ENCODE assay signal across 7 cellular contexts in the genomic region with DNA sequence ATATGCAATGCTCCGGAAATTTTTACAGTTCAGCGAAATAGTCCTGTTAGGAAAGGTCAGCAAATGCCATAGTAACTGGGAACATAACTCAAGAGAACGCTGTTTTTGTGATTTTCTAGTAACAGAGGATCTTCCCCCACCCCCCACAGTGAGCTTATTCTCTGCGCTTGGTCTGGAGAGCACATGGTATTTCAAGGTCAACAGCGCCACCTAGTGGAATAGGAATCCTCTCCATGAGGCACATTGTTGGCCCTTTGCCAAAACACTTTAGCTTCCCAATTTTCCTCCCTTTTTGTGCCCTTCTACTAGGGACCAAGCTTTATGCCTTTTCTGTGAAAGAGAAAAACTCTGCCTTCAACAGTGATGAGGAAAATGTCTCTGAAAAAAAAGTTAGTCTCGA. TPM values are rescaled to one million over a fixed set of nuclear protein-coding genes. Genes with fewer than 3 reads are reported as not detected.
DNase-seq lines count a peak whose midpoint lies in the region; ATAC-seq, FAIRE-seq and TF ChIP-seq lines count a peak whose summit lies in the region.

No MANE protein-coding gene starts in this region.

- no peaks in the 10 kb centered on the region for H3K27me3 ChIP-seq in astrocyte (ENCODE audit: insufficient read depth, low read length)
- no peaks in the 10 kb centered on the region for H3K27me3 ChIP-seq in mesenchymal stem cell (ENCODE audit: control insufficient read depth in 1 of 2, insufficient read depth in 1 of 2, low read length in 2 of 2)
- no peaks in the 10 kb centered on the region for H3K27me3 ChIP-seq in CD8-positive, alpha-beta memory T cell (ENCODE audit: insufficient read depth, low read length, poor library complexity, severe bottlenecking)

- WGBS in mesenchymal stem cell, result 64% methylated on average over 6 of the region's 6 CpGs

- no peaks in the 10 kb centered on the region for H3K79me1 ChIP-seq in mesenchymal stem cell (replicated peaks; ENCODE audit: low read length, poor library complexity, severe bottlenecking)

- no peaks in the 10 kb centered on the region for H3K36me3 Mint-ChIP-seq in HFFc6 (ENCODE audit: low read depth)
- no peaks in the 10 kb centered on the region for H3K36me3 Mint-ChIP-seq in astrocyte (ENCODE audit: low read depth, unreplicated experiment)
- H3K36me3 Mint-ChIP-seq in CD8-positive, alpha-beta memory T cell, result no peaks in the 10 kb centered on the region

- no peak overlapping the region for H4K8ac ChIP-seq in mesenchymal stem cell (ENCODE audit: low read length)

- H3K4me2 ChIP-seq in astrocyte (ENCODE audit: low read length) (no peak overlapping the region), mesenchymal stem cell (ENCODE audit: low read length, poor library complexity, severe bottlenecking) (no peak overlapping the region)

- no peak overlapping the region for H3K18ac ChIP-seq in mesenchymal stem cell (ENCODE audit: low read depth in 1 of 2, low read length in 2 of 2)

- H2BK5ac ChIP-seq in mesenchymal stem cell (ENCODE audit: low read depth, low read length, poor library complexity, severe bottlenecking), result no peak overlapping the region

- TF ChIP-seq CTCF in HFFc6 (IDR thresholded peaks at IDR 0.05), result peak; percentile 83
- TF ChIP-seq CTCF in astrocyte (IDR thresholded peaks at IDR 0.05; ENCODE audit: insufficient read depth, low read depth, low read length), result no peak

- ATAC-seq in GM21529 (IDR thresholded peaks at IDR 0.05; ENCODE audit: unreplicated experiment), result no peak

- no peak overlapping the region for H3K14ac ChIP-seq in mesenchymal stem cell (ENCODE audit: low read length in 2 of 2)

- H4K20me1 ChIP-seq in astrocyte (ENCODE audit: insufficient read depth, low read length), result no peaks in the 10 kb centered on the region

- no peak overlapping the region for H4K91ac ChIP-seq in mesenchymal stem cell (ENCODE audit: low read length)

- no peak for FAIRE-seq in astrocyte (lab: Jason Lieb, UNC)

- no peaks in the 10 kb centered on the region for H3K4me1 Mint-ChIP-seq in HFFc6 (ENCODE audit: low read depth)
- H3K4me1 Mint-ChIP-seq in astrocyte (ENCODE audit: low read depth, unreplicated experiment), result no peaks in the 10 kb centered on the region
- no peaks in the 10 kb centered on the region for H3K4me1 Mint-ChIP-seq in CD8-positive, alpha-beta memory T cell

- no peak overlapping the region for H3K4me3 ChIP-seq in astrocyte (ENCODE audit: insufficient read depth, low read depth, low read length)
- H3K4me3 ChIP-seq in mesenchymal stem cell (ENCODE audit: insufficient read depth in 1 of 2, low read depth in 1 of 2, low read length in 2 of 2), result no peak overlapping the region
- H3K4me3 ChIP-seq in CD8-positive, alpha-beta memory T cell (ENCODE audit: low read length), result no peak overlapping the region

- no peak overlapping the region for H3K27ac Mint-ChIP-seq in HFFc6
- no peak overlapping the region for H3K27ac Mint-ChIP-seq in astrocyte (ENCODE audit: unreplicated experiment)
- H3K27ac Mint-ChIP-seq in CD8-positive, alpha-beta memory T cell, result no peak overlapping the region

- no peaks in the 10 kb centered on the region for H3K4me1 ChIP-seq in astrocyte (ENCODE audit: insufficient read depth, low read length)
- H3K4me1 ChIP-seq in mesenchymal stem cell (ENCODE audit: control insufficient read depth, insufficient read depth, low read depth, low read length), result no peaks in the 10 kb centered on the region
- H3K4me1 ChIP-seq in CD8-positive, alpha-beta memory T cell (ENCODE audit: insufficient read depth, low read length), result no peaks in the 10 kb centered on the region

- H2BK15ac ChIP-seq in mesenchymal stem cell (ENCODE audit: low read depth, poor library complexity, severe bottlenecking), result no peak overlapping the region

- no peak overlapping the region for H2AK5ac ChIP-seq in mesenchymal stem cell (ENCODE audit: low read length, severe bottlenecking)

- no peak overlapping the region for H3K4ac ChIP-seq in mesenchymal stem cell (ENCODE audit: low read depth in 1 of 2, low read length in 2 of 2)

- no peaks in the 10 kb centered on the region for H3K27me3 Mint-ChIP-seq in HFFc6 (ENCODE audit: insufficient read depth)
- H3K27me3 Mint-ChIP-seq in astrocyte (ENCODE audit: low read depth, unreplicated experiment), result no peaks in the 10 kb centered on the region
- no peaks in the 10 kb centered on the region for H3K27me3 Mint-ChIP-seq in CD8-positive, alpha-beta memory T cell

- no peak overlapping the region for H2BK12ac ChIP-seq in mesenchymal stem cell (ENCODE audit: low read length in 2 of 2)

- H3K9ac ChIP-seq in astrocyte (ENCODE audit: low read length) (no peak overlapping the region), mesenchymal stem cell (ENCODE audit: low read length) (no peak overlapping the region)

- H3K36me3 ChIP-seq in astrocyte (ENCODE audit: insufficient read depth, low read length) (no peaks in the 10 kb centered on the region), mesenchymal stem cell (ENCODE audit: control insufficient read depth in 1 of 2, insufficient read depth in 2 of 2, low read depth in 1 of 2, low read length in 2 of 2) (no peaks in the 10 kb centered on the region)
- no peaks in the 10 kb centered on the region for H3K36me3 ChIP-seq in CD8-positive, alpha-beta memory T cell (ENCODE audit: insufficient read depth, low read length)

- no peak overlapping the region for H3K23ac ChIP-seq in mesenchymal stem cell (ENCODE audit: low read length in 2 of 2)

- CTCF ChIA-PET in CD8-positive, alpha-beta memory T cell (lab: Charles Lee), result no interaction called here

- DNase-seq in DMS53 treated with DMSO at 0.1 percent for 48 hours (lab: John Stamatoyannopoulos, UW; ENCODE audit: unreplicated experiment) (peak; percentile 50), HFFc6 (peak; percentile 43), NCI-H526 (lab: John Stamatoyannopoulos, UW) (peak; percentile 52 to 91), astrocyte (ENCODE audit: low read depth) (peak; percentile 4), mesenchymal stem cell (peak; percentile 15)
- DNase-seq in CD8-positive, alpha-beta memory T cell, result no peak

- H3K9me3 ChIP-seq in astrocyte (ENCODE audit: insufficient read depth, low read depth, low read length) (peaks cover 7% of the 10 kb centered on the region), mesenchymal stem cell (ENCODE audit: control insufficient read depth, low read length) (peaks cover 23% of the 10 kb centered on the region)
- H3K9me3 ChIP-seq in CD8-positive, alpha-beta memory T cell (ENCODE audit: low read length), result no peaks in the 10 kb centered on the region

- H3K9me3 Mint-ChIP-seq in HFFc6 (peaks cover 19% of the 10 kb centered on the region), astrocyte (ENCODE audit: unreplicated experiment) (peaks cover 5% of the 10 kb centered on the region)
- peaks cover 6 to 25% (median 12%) of the 10 kb centered on the region in 5 donors for H3K9me3 Mint-ChIP-seq in CD8-positive, alpha-beta memory T cell

- H3K4me3 Mint-ChIP-seq in HFFc6, result no peak overlapping the region
- no peak overlapping the region for H3K4me3 Mint-ChIP-seq in astrocyte (ENCODE audit: unreplicated experiment)
- no peak overlapping the region for H3K4me3 Mint-ChIP-seq in CD8-positive, alpha-beta memory T cell

- POLR2A ChIA-PET in CD8-positive, alpha-beta memory T cell (lab: Charles Lee), result no interaction called here

- H2BK120ac ChIP-seq in mesenchymal stem cell (ENCODE audit: low read depth, low read length), result no peak overlapping the region

- H3K27ac ChIP-seq in astrocyte (ENCODE audit: low read depth, low read length), result no peak overlapping the region
- H3K27ac ChIP-seq in mesenchymal stem cell (ENCODE audit: low read length, poor library complexity, severe bottlenecking), result no peak overlapping the region
- no peak overlapping the region for H3K27ac ChIP-seq in CD8-positive, alpha-beta memory T cell (ENCODE audit: low read depth, low read length)

- H2AFZ ChIP-seq in astrocyte (ENCODE audit: low read depth, low read length), result no peak overlapping the region
- no peak overlapping the region for H2AFZ ChIP-seq in mesenchymal stem cell (ENCODE audit: low read depth, low read length)

- no peaks in the 10 kb centered on the region for H3K79me2 ChIP-seq in astrocyte (ENCODE audit: insufficient read depth, low read length)

RNA-seq across cellular contexts. Expression of gene OR4C12, which starts 13.2 kb away (rescaled TPM):
- not detected for total RNA-seq in HFFc6 (2021; fragmentation: NEBNext Ultra II Directional; extraction: Animal tissue kit (Norgen Biotek cat#: 25700))
- total RNA-seq in astrocyte, result not detected in 2 replicates
- polyA plus RNA-seq in mesenchymal stem cell (2013, experiment 1 of 2), result not detected
- not detected for polyA plus RNA-seq in mesenchymal stem cell (2013, experiment 2 of 2)
- not detected for total RNA-seq in CD8-positive, alpha-beta memory T cell
- not detected for polyA plus RNA-seq in CD8-positive, alpha-beta memory T cell

RNA-seq across cellular contexts. Expression of gene OR4C45, which starts 37.1 kb away (rescaled TPM):
- total RNA-seq in HFFc6 (2021; fragmentation: NEBNext Ultra II Directional; extraction: Animal tissue kit (Norgen Biotek cat#: 25700)), result not detected
- not detected in 2 replicates for total RNA-seq in astrocyte
- polyA plus RNA-seq in mesenchymal stem cell (2013, experiment 1 of 2), result not detected
- polyA plus RNA-seq in mesenchymal stem cell (2013, experiment 2 of 2), result not detected
- not detected for total RNA-seq in CD8-positive, alpha-beta memory T cell
- not detected for polyA plus RNA-seq in CD8-positive, alpha-beta memory T cell

RNA-seq across cellular contexts. Expression of gene OR4C13, which starts 43.4 kb away (rescaled TPM):
- not detected for total RNA-seq in HFFc6 (2021; fragmentation: NEBNext Ultra II Directional; extraction: Animal tissue kit (Norgen Biotek cat#: 25700))
- not detected in 2 replicates for total RNA-seq in astrocyte
- not detected for polyA plus RNA-seq in mesenchymal stem cell (2013, experiment 1 of 2)
- polyA plus RNA-seq in mesenchymal stem cell (2013, experiment 2 of 2), result not detected
- not detected for total RNA-seq in CD8-positive, alpha-beta memory T cell
- not detected for polyA plus RNA-seq in CD8-positive, alpha-beta memory T cell

Comparison
In these comparisons a context has a peak if more than half of its experiments do, and no peak if none do; other contexts are left out.
1. DNase-seq: peak in DMS53 treated with DMSO at 0.1 percent for 48 hours (single experiment), HFFc6 (single experiment), NCI-H526 (2 of 2), astrocyte (single experiment) and mesenchymal stem cell (single experiment); none in CD8-positive, alpha-beta memory T cell (0 of 5).